Comparison of ENCODE assay signal across 25 cellular contexts in the genomic region with DNA sequence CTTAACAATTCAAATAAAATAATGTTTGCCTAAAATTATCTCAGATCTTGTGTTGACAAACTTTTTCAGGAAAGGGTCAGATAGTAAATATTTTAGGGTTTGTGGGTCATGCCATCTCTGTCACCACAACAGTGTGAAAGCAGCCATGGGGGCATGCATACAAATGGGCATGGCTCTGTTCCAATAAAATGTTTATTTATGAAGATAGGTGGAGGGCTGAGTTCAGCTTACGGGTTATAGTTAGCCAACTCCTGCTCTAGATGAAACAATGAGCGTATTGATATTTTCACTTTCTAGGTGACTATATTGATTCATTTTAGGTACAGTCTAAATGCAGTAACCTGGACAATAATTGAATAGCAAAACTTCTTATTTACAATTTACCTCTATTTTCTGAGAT.
"Had no signal": no experiment of that assay in that cellular context is flagged by ENCODE, and none has a peak within 500 bp of the region (broad histone marks: within the 10 kb centered on the region; RNA-seq: fewer than 3 reads in every experiment).

No MANE protein-coding gene starts in this region.

- DNase-seq: activated CD4-positive, alpha-beta memory T cell treated with anti-CD3 and anti-CD28 coated beads, Interleukin-2, amount 10 ng/mL, durations not matched to agents 7 days and 5 days; activated CD4-positive, alpha-beta T cell treated with anti-CD3 and anti-CD28 coated beads, Interleukin-2, amount 10 ng/mL, durations not matched to agents 24 days and 14 days; activated gamma-delta T cell treated with Interleukin-2 at 50 U/mL for 16 hours; activated naive CD8-positive, alpha-beta T cell treated with anti-CD3 and anti-CD28 coated beads, Interleukin-2, amount 50 U/mL, for 24 hours; activated T-cell treated with anti-CD3 and anti-CD28 coated beads, Interleukin-2, amount 50 U/mL, for 4 hours; amygdala; endodermal cell; esophagus squamous epithelium; foreskin melanocyte; heart right ventricle; lower lobe of right lung; mesenchymal stem cell; natural killer cell; occipital lobe; stimulated activated CD4-positive, alpha-beta T cell treated with anti-CD3 and anti-CD28 coated beads, Interleukin-2, amount 100 ng/mL, for 48 hours; stimulated activated naive CD4-positive, alpha-beta T cell treated with Interleukin-2 at 50 U/mL for 16 hours; T-helper 9 cell; WERI-Rb-1 had no signal

- H3K4me2 ChIP-seq: neural progenitor cell had no signal

- H3K27me3 ChIP-seq: breast epithelium, esophagus squamous epithelium, heart right ventricle, neural progenitor cell, right atrium auricular region, tibial nerve had no signal

- H3K9ac ChIP-seq: neural progenitor cell had no signal

- H3K36me3 ChIP-seq: breast epithelium, esophagus squamous epithelium, heart right ventricle, lower lobe of right lung, neural progenitor cell, right atrium auricular region, tibial nerve, WERI-Rb-1 had no signal

- H3K4me1 ChIP-seq: breast epithelium, esophagus squamous epithelium, lower lobe of right lung, right atrium auricular region, tibial nerve had no signal

- H3K27ac ChIP-seq: breast epithelium, epithelial cell of prostate, esophagus squamous epithelium, heart right ventricle, lower lobe of right lung, neural progenitor cell, right atrium auricular region, tibial nerve, WERI-Rb-1 had no signal

- ATAC-seq: activated CD4-positive, CD25-positive, alpha-beta regulatory T cell treated with anti-CD3 and anti-CD28 coated beads, Interleukin-2, amount 50 U/mL, for 24 hours; activated naive CD8-positive, alpha-beta T cell treated with anti-CD3 and anti-CD28 coated beads, Interleukin-2, amount 50 U/mL, for 24 hours; activated T-cell treated with anti-CD3 and anti-CD28 coated beads, Interleukin-2, amount 50 U/mL, for 4 hours; activated T-helper 17 cell treated with anti-CD3 and anti-CD28 coated beads, Interleukin-2, amount 50 U/mL, for 72 hours; heart right ventricle; lower lobe of right lung; natural killer cell had no signal

- H3K4me3 ChIP-seq: breast epithelium, esophagus squamous epithelium, heart right ventricle, lower lobe of right lung, neural progenitor cell, right atrium auricular region, tibial nerve had no signal

- H3K9me3 ChIP-seq: breast epithelium, esophagus squamous epithelium, heart right ventricle, lower lobe of right lung, right atrium auricular region, tibial nerve had no signal

- H2AFZ ChIP-seq: neural progenitor cell had no signal
